8 cellular contexts compared by ENCODE assay signal in genomic region chr17:13016881-13017622, GRCh38.
DNase-seq lines count a peak whose midpoint lies in the region; ATAC-seq and TF ChIP-seq lines count a peak whose summit lies in the region.

No MANE protein-coding gene starts in this region.

- no peaks in the 10 kb centered on the region for H3K27me3 Mint-ChIP-seq in activated naive CD8-positive, alpha-beta T cell treated with anti-CD3 and anti-CD28 coated beads, Interleukin-2, amount 50 U/mL, for 24 hours
- H3K27me3 Mint-ChIP-seq in stimulated activated naive CD8-positive, alpha-beta T cell treated with anti-CD3 and anti-CD28 coated beads, Interleukin-15, amount 100 ng/mL, for 72 hours = no peaks in the 10 kb centered on the region

- DNase-seq in AG09309 (ENCODE audit: low read depth) (no peak), iris pigment epithelial cell (ENCODE audit: low read depth) (peak; percentile 49), AG08396 (ENCODE audit: low spot score) (no peak), OCI-M1 (lab: John Stamatoyannopoulos, UW) (no peak)
- DNase-seq in activated naive CD8-positive, alpha-beta T cell treated with anti-CD3 and anti-CD28 coated beads, Interleukin-2, amount 50 U/mL, for 24 hours = no peak
- DNase-seq in stimulated activated naive CD8-positive, alpha-beta T cell treated with anti-CD3 and anti-CD28 coated beads, Interleukin-15, amount 100 ng/mL, for 72 hours = no peak

- H3K27ac Mint-ChIP-seq in activated naive CD8-positive, alpha-beta T cell treated with anti-CD3 and anti-CD28 coated beads, Interleukin-2, amount 50 U/mL, for 24 hours = peak overlapping the region; percentile 95
- H3K27ac Mint-ChIP-seq in stimulated activated naive CD8-positive, alpha-beta T cell treated with anti-CD3 and anti-CD28 coated beads, Interleukin-15, amount 100 ng/mL, for 72 hours = peak overlapping the region; percentile 95 to 97

- ATAC-seq in GM19452 (IDR thresholded peaks at IDR 0.05; ENCODE audit: unreplicated experiment) (peak; percentile 15), HG03521 (IDR thresholded peaks at IDR 0.05; ENCODE audit: unreplicated experiment) (peak; percentile 19)
- peak; percentile 13 for ATAC-seq in activated naive CD8-positive, alpha-beta T cell treated with anti-CD3 and anti-CD28 coated beads, Interleukin-2, amount 50 U/mL, for 24 hours
- peak; percentile 37 for ATAC-seq in stimulated activated naive CD8-positive, alpha-beta T cell treated with anti-CD3 and anti-CD28 coated beads, Interleukin-15, amount 100 ng/mL, for 72 hours

- no peak for TF ChIP-seq CTCF in AG09309 (IDR thresholded peaks at IDR 0.05; ENCODE audit: control insufficient read depth, insufficient read depth, low read depth, low read length, missing control alignments)

- peak overlapping the region; percentile 89 for H3K4me3 ChIP-seq in AG09309 (ENCODE audit: control insufficient read depth, low read depth, low read length)

- peak overlapping the region; percentile 94 for H3K4me3 Mint-ChIP-seq in activated naive CD8-positive, alpha-beta T cell treated with anti-CD3 and anti-CD28 coated beads, Interleukin-2, amount 50 U/mL, for 24 hours
- peak overlapping the region; percentile 98 to 99 for H3K4me3 Mint-ChIP-seq in stimulated activated naive CD8-positive, alpha-beta T cell treated with anti-CD3 and anti-CD28 coated beads, Interleukin-15, amount 100 ng/mL, for 72 hours

- H3K9me3 Mint-ChIP-seq in activated naive CD8-positive, alpha-beta T cell treated with anti-CD3 and anti-CD28 coated beads, Interleukin-2, amount 50 U/mL, for 24 hours = no peaks in the 10 kb centered on the region
- H3K9me3 Mint-ChIP-seq in stimulated activated naive CD8-positive, alpha-beta T cell treated with anti-CD3 and anti-CD28 coated beads, Interleukin-15, amount 100 ng/mL, for 72 hours = no peaks in the 10 kb centered on the region

- H3K4me1 Mint-ChIP-seq in activated naive CD8-positive, alpha-beta T cell treated with anti-CD3 and anti-CD28 coated beads, Interleukin-2, amount 50 U/mL, for 24 hours = peaks cover 31% of the 10 kb centered on the region
- peaks cover 26% of the 10 kb centered on the region for H3K4me1 Mint-ChIP-seq in stimulated activated naive CD8-positive, alpha-beta T cell treated with anti-CD3 and anti-CD28 coated beads, Interleukin-15, amount 100 ng/mL, for 72 hours

- H3K36me3 Mint-ChIP-seq in activated naive CD8-positive, alpha-beta T cell treated with anti-CD3 and anti-CD28 coated beads, Interleukin-2, amount 50 U/mL, for 24 hours (ENCODE audit: low read depth) = peaks cover 41% of the 10 kb centered on the region
